In the genomic region with DNA sequence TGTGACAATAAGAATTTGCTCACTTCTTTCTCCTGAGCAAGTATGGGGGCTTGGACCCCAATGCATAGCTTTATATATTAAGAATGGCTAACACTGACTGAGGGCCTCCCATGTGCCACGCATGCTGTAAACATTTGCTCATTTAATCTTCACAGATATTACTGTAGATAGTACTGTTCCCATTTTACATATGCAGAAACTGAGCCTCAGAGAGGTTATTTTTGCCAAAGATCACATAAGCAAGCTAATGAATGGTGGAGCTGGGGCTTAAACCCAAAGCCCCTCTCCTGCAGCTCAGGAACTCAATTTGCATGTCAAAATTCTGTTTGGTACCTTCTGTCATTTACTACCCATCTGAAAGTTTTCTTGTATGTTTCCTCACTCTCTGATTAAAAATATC, we compare ENCODE assay signal across 7 cellular contexts.
"Had no signal": no experiment of that assay in that cellular context is flagged by ENCODE, and none has a peak within 500 bp of the region (broad histone marks: within the 10 kb centered on the region; RNA-seq: fewer than 3 reads in every experiment).

No MANE protein-coding gene starts in this region.

- ATAC-seq: HepG2 had no signal

- FAIRE-seq: HepG2, HTR-8/SVneo had no signal

- H3K9ac ChIP-seq: KMS-11 had no signal

- H3K4me2 ChIP-seq: KMS-11 had no signal

- DNase-seq: IMR-90, KBM-7, KG1 had no signal

- H3K27ac ChIP-seq: HL-60, KMS-11 had no signal
